In the genomic region with DNA sequence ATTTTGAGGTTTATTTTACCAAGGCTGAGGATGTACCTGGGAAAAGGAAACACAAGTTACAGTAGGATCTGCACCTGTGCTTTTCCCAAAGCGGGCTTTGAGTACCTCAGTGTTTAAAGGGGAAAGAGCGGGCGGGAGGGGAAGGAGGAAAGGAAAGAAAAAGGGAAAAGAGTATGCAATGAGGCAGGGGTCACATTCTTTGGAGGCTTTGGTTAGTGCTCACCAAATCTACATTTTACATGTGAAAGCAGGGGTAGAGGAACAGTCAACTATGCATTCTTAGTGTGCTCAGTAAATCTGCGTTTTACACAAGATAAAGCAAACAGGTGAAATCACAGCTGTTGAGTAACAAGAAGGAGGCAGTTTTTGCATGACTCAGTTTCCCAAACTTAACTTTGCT, we compare ENCODE assay signal across 30 cellular contexts.
"Had no signal": no experiment of that assay in that cellular context is flagged by ENCODE, and none has a peak within 500 bp of the region (broad histone marks: within the 10 kb centered on the region; RNA-seq: fewer than 3 reads in every experiment).

No MANE protein-coding gene starts in this region.

- FAIRE-seq: islet of Langerhans, kidney, pancreas, small intestine had no signal

- ATAC-seq: heart right ventricle; left colon; left lung; lower lobe of right lung; natural killer cell; pancreas; right cardiac atrium; sciatic nerve; stimulated activated memory B cell treated with anti-CD40 and anti-IgM and Interleukin-4, amounts not matched to agents 10 μg/mL and 1 μg/mL and 100 μg/mL, for 72 hours; stimulated activated naive CD8-positive, alpha-beta T cell treated with anti-CD3 and anti-CD28 coated beads, Interleukin-15, amount 100 ng/mL, for 72 hours had no signal

- H3K9me3 ChIP-seq: lower lobe of right lung, pancreas, prostate gland, uterus had no signal

- H3K79me2 ChIP-seq: hepatocyte had no signal

- H3K4me1 ChIP-seq: heart right ventricle, left lung, lower lobe of right lung, pancreas, prostate gland, spleen, tibial nerve, uterus had no signal

- H3K36me3 ChIP-seq: heart right ventricle, left lung, lower lobe of right lung, pancreas, prostate gland, spleen, tibial nerve, uterus had no signal

- H3K4me2 ChIP-seq: hepatocyte had no signal

- H3K4me3 ChIP-seq: heart right ventricle, hepatocyte, left lung, lower lobe of right lung, pancreas, prostate gland, spleen, tibial nerve, uterus had no signal

- H3K27ac ChIP-seq: heart right ventricle, hepatocyte, left lung, lower lobe of right lung, pancreas, prostate gland, spleen, tibial nerve, uterus had no signal

- H3K27me3 ChIP-seq: heart right ventricle, hepatocyte, pancreas, spleen, tibial nerve, uterus had no signal

- DNase-seq: heart right ventricle; immature natural killer cell; kidney; left colon; left lung; lower lobe of right lung; mammary epithelial cell; mesenchymal stem cell; naive B cell; natural killer cell; nephron progenitor cell; nucleus accumbens; pancreas; posterior cingulate gyrus; retina; right cardiac atrium; small intestine; spleen; stimulated activated CD4-positive, alpha-beta T cell treated with anti-CD3 and anti-CD28 coated beads, Interleukin-4, amount 100 ng/mL, for 24 hours; stimulated activated CD8-positive, alpha-beta memory T cell treated with anti-CD3 and anti-CD28 coated beads, Interleukin-4, amount 100 ng/mL, for 48 hours; stimulated activated naive CD4-positive, alpha-beta T cell treated with Interleukin-2 at 50 U/mL for 16 hours; stimulated activated naive CD8-positive, alpha-beta T cell treated with anti-CD3 and anti-CD28 coated beads, Interleukin-15, amount 100 ng/mL, for 72 hours; substantia nigra; uterus had no signal

- H2AFZ ChIP-seq: hepatocyte had no signal
